In the genomic region with DNA sequence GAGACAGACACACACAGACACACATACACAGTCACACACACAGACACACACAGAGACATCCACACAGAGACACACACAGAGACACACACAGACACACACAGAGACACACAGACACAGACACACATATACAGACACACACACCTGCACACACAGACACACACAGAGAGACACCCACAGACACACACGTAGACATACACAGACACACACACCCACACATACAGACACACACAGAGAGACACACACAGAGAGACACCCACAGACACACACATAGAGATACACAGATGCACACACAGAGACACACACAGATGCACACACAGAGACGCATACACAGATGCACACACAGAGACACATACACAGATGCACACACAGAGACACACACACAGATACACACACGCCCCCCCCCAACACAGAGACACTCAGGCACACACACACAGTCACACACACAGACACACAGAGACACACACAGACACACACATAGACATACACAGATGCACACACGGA, we compare ENCODE assay signal across 1 cellular context.
TF ChIP-seq lines count a peak whose summit lies in the region.

No MANE protein-coding gene starts in this region.

TF ChIP-seq in HepG2, 621 proteins besides CTCF, POLR2A, EP300 and RAD21:
- TF ChIP-seq NFRKB (IDR thresholded peaks at IDR 0.05) (0 out of 2 replicates have a peak, but pooled peaks have one; percentile 11), SOX6 (IDR thresholded peaks at IDR 0.05) (0 out of 2 replicates have a peak, but pooled peaks have one; percentile 28), SOX6 (CRISPR knock-in tag; IDR thresholded peaks at IDR 0.05) (no peak), FOXP1 (IDR thresholded peaks at IDR 0.05) (0 out of 2 replicates have a peak, but pooled peaks have one; percentile 4), FOXP1 (CRISPR knock-in tag; IDR thresholded peaks at IDR 0.05) (no peak)
- TF ChIP-seq, protein P1, sequence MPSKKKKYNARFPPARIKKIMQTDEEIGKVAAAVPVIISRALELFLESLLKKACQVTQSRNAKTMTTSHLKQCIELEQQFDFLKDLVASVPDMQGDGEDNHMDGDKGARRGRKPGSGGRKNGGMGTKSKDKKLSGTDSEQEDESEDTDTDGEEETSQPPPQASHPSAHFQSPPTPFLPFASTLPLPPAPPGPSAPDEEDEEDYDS (CRISPR knock-in tag; IDR thresholded peaks at IDR 0.05) = no peak
